8 cellular contexts compared by ENCODE assay signal in genomic region chr20:62808211-62808865, GRCh38. TPM values are rescaled to one million over a fixed set of nuclear protein-coding genes. Genes with fewer than 3 reads are reported as not detected.
DNase-seq lines count a peak whose midpoint lies in the region; ATAC-seq and TF ChIP-seq lines count a peak whose summit lies in the region.
"Had no signal": no experiment of that assay in that cellular context is flagged by ENCODE, and none has a peak within 500 bp of the region (broad histone marks: within the 10 kb centered on the region; RNA-seq: fewer than 3 reads in every experiment).

No MANE protein-coding gene starts in this region.

- intact Hi-C loops in left lung (cut with DNase I), result no loop called here

- H3K27ac ChIP-seq in left lung, result no peak overlapping the region
- H3K27ac ChIP-seq: epithelial cell of prostate had no signal

- peaks cover 17 to 43% of the 10 kb centered on the region in 2 donors for H3K4me1 ChIP-seq in left lung

- DNase-seq in NCI-H1694 (lab: John Stamatoyannopoulos, UW) (peak; percentile 17), left lung (peak; percentile 71 to 94)
- peak; percentile 79 for DNase-seq in activated CD4-positive, CD25-positive, alpha-beta regulatory T cell treated with anti-CD3 and anti-CD28 coated beads, Interleukin-2, amount 50 U/mL, for 72 hours
- peak; percentile 63 for DNase-seq in central memory CD4-positive, alpha-beta T cell
- peak; percentile 57 for DNase-seq in stimulated activated CD8-positive, alpha-beta memory T cell treated with anti-CD3 and anti-CD28 coated beads, Interleukin-15, amount 100 ng/mL, for 1 hour (ENCODE audit: low read depth)

- peak; percentile 67 for ATAC-seq in left lung
- ATAC-seq in HG03565 (IDR thresholded peaks at IDR 0.05; ENCODE audit: unreplicated experiment), result no peak

- H3K36me3 ChIP-seq in left lung, result peaks cover 0 to 68% of the 10 kb centered on the region in 2 donors

- no peaks in the 10 kb centered on the region for H3K27me3 ChIP-seq in left lung

- no peaks in the 10 kb centered on the region for H3K9me3 ChIP-seq in left lung

- peak; percentile 88 for TF ChIP-seq CTCF in GM12873 (IDR thresholded peaks at IDR 0.05; ENCODE audit: insufficient read depth, low read depth, low read length, missing control alignments)
- peak; percentile 91 to 97 for TF ChIP-seq CTCF in left lung (IDR thresholded peaks at IDR 0.05)

- H3K4me3 ChIP-seq in left lung, result no peak overlapping the region

RNA-seq across cellular contexts. Expression of gene OGFR, which starts 3.7 kb away (rescaled TPM):
- 10 to 100 TPM; 40.9 to 58.3 TPM for total RNA-seq in left lung

RNA-seq across cellular contexts. Expression of gene COL9A3, which starts 8.5 kb away (rescaled TPM):
- 1 to 10 TPM; 2.3 to 2.6 TPM for total RNA-seq in left lung

RNA-seq across cellular contexts. Expression of gene MRGBP, which starts 12.1 kb away (rescaled TPM):
- 10 to 100 TPM in 1 of 2 donors, 1 to 10 TPM in 1; 6.1 to 10.1 TPM for total RNA-seq in left lung

RNA-seq across cellular contexts. Expression of gene TCFL5, which starts 53.3 kb away (rescaled TPM):
- total RNA-seq in left lung, result 1 to 10 TPM; 7.4 to 8.5 TPM

Comparison
In these comparisons a context has a peak if more than half of its experiments do, and no peak if none do; other contexts are left out.
1. DNase-seq: peak in every context shown above with its lines; median percentile 82 in left lung; 79 in activated CD4-positive, CD25-positive, alpha-beta regulatory T cell treated with anti-CD3 and anti-CD28 coated beads, Interleukin-2, amount 50 U/mL, for 72 hours; 63 in central memory CD4-positive, alpha-beta T cell; 57 in stimulated activated CD8-positive, alpha-beta memory T cell treated with anti-CD3 and anti-CD28 coated beads, Interleukin-15, amount 100 ng/mL, for 1 hour; 17 in NCI-H1694.